In the genomic region with DNA sequence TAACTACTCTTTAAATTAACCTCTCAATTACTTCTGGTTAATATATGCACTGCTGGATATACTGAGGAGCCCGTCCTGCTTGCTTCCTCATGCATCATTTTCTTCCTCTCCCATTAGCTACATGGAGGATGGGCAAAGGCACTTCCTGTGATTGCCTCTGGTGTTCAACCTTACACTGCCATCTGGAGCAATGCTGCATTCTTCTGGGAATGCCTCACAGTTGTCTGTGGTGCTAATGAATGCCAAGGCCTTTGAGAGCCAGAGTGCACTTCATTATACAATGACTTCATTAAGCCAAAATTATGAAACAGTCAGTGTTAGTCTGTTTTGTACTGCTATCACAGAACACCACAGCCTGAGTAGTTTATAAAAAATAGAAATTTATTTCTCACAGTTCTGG, we compare ENCODE assay signal across 16 cellular contexts.
DNase-seq lines count a peak whose midpoint lies in the region; ATAC-seq and TF ChIP-seq lines count a peak whose summit lies in the region.
"Had no signal": no experiment of that assay in that cellular context is flagged by ENCODE, and none has a peak within 500 bp of the region (broad histone marks: within the 10 kb centered on the region; RNA-seq: fewer than 3 reads in every experiment).

No MANE protein-coding gene starts in this region.

- in situ Hi-C loops in astrocyte of the spinal cord (cut with HindIII; ENCODE audit: low sequenced_read_pairs), result no loop called here

- TF ChIP-seq CTCF in AG10803 (conservative IDR thresholded peaks at IDR 0.05; ENCODE audit: low read length) (peak; percentile 42), astrocyte of the spinal cord (IDR thresholded peaks at IDR 0.05; ENCODE audit: low read depth, low read length) (no peak), vagina (IDR thresholded peaks at IDR 0.05) (no peak)

- intact Hi-C loops in vagina (cut with DNase I), result no loop called here

- H3K9me3 ChIP-seq in vagina, result no peaks in the 10 kb centered on the region
- H3K9me3 ChIP-seq: prostate gland had no signal

- H3K4me1 ChIP-seq in vagina, result no peaks in the 10 kb centered on the region
- H3K4me1 ChIP-seq: prostate gland had no signal

- no peaks in the 10 kb centered on the region for H3K27me3 ChIP-seq in vagina
- H3K27me3 ChIP-seq: SJCRH30 had no signal

- no peaks in the 10 kb centered on the region for H3K36me3 ChIP-seq in vagina
- H3K36me3 ChIP-seq: prostate gland, SJCRH30 had no signal

- no peak overlapping the region for H3K27ac ChIP-seq in vagina
- H3K27ac ChIP-seq: prostate gland, SJCRH30 had no signal

- peak; percentile 71 for DNase-seq in AG10803 (ENCODE audit: low read depth)
- peak; percentile 10 for DNase-seq in HK-2 (ENCODE audit: unreplicated experiment)
- peak; percentile 39 for DNase-seq in astrocyte of the spinal cord (ENCODE audit: low read depth, low spot score)
- DNase-seq in kidney glomerular epithelial cell (lab: John Stamatoyannopoulos, UW), result peak; percentile 24
- no peak for DNase-seq in activated CD4-positive, CD25-positive, alpha-beta regulatory T cell (lab: John Stamatoyannopoulos, UW)
- DNase-seq in vagina (ENCODE audit: extremely low spot score in 2 of 2), result no peak
- DNase-seq: activated B cell treated with CpG ODN at 0.5 μM for 24 hours; activated T-cell treated with anti-CD3 and anti-CD28 coated beads, Interleukin-2, amount 50 U/mL, for 1 hour; CD8-positive, alpha-beta T cell; NCI-H1092; NCI-H774; stimulated activated CD4-positive, alpha-beta T cell treated with anti-CD3 and anti-CD28 coated beads, Interleukin-4, amount 100 ng/mL, for 24 hours had no signal

- ATAC-seq in HG02840 (IDR thresholded peaks at IDR 0.05; ENCODE audit: low FRiP score, unreplicated experiment) (no peak), GM21723 (IDR thresholded peaks at IDR 0.05; ENCODE audit: unreplicated experiment) (no peak)
- ATAC-seq: CD8-positive, alpha-beta T cell had no signal

- no peak for TF ChIP-seq POLR2A in vagina (IDR thresholded peaks at IDR 0.05)

- no peak overlapping the region for H3K4me3 ChIP-seq in AG10803 (ENCODE audit: low read length)
- no peak overlapping the region for H3K4me3 ChIP-seq in astrocyte of the spinal cord (ENCODE audit: low read depth, low read length)
- no peak overlapping the region for H3K4me3 ChIP-seq in vagina
- H3K4me3 ChIP-seq: prostate gland, SJCRH30 had no signal

Comparison
In these comparisons a context has a peak if more than half of its experiments do, and no peak if none do; other contexts are left out.
1. DNase-seq: peak in AG10803 (single experiment), HK-2 (single experiment), astrocyte of the spinal cord (single experiment) and kidney glomerular epithelial cell (single experiment); none in activated CD4-positive, CD25-positive, alpha-beta regulatory T cell (0 of 4) and vagina (0 of 2).